Comparison of ENCODE assay signal across 1 cellular context in the genomic region with DNA sequence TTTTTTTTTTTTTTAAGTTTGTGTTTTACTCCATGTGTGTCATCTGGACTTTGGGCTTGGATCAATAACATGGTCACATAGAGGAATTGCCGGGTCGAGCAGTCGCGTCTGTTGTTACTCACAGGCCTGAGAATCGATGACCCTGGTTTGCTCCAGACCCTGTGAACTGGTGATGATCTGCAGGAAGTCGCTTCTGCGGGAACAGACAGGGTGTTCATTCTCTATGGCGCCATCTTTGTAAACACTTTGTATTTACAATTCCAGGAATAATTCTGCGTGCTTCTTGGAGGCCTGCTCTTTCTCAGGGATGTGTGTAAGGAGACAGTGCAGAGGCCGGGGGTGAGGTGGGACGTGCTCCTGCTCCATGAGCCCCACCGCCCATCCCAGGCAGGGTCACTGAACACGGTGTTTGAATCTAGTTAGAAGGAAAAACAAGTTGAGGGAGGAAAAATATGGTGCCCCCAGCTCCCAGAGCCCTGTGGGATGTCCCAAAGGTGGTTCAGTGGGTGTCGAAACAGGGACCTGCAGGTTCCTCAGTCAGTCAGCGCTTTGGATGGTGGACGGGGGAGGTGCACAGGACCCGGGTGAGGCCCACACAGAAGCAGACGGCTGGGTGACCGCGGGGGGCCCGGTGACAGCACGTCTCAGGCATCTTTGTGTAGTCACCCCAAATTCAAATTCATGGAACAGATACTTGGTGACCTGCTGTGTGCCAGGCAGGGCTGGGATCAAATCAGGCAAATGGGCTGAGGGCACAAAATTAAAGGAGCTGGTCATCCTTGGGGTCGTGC.
A peak's percentile ranks its signal among the peaks of the same experiment; 100 is the strongest.
TF ChIP-seq lines count a peak whose summit lies in the region.

No MANE protein-coding gene starts in this region.

TF ChIP-seq in HepG2, 621 proteins besides CTCF, POLR2A, EP300 and RAD21 (continued from another document and continues in another):
- peak; percentile 60; the same call in 1 of the 2 replicates for TF ChIP-seq ZFY (CRISPR knock-in tag; IDR thresholded peaks at IDR 0.05)
- no peak for TF ChIP-seq IKZF4 (CRISPR knock-in tag; IDR thresholded peaks at IDR 0.05; ENCODE audit: borderline replicate concordance, low read depth, not compliant biosample characterization)
- peak; percentile 73 for TF ChIP-seq JUND (CRISPR knock-in tag; IDR thresholded peaks at IDR 0.05)
- TF ChIP-seq ZNF567 (CRISPR knock-in tag; IDR thresholded peaks at IDR 0.05; ENCODE audit: borderline replicate concordance) = peak; percentile 32; the same call in 1 of the 2 replicates
- TF ChIP-seq SALL2 (CRISPR knock-in tag; IDR thresholded peaks at IDR 0.05) = 0 out of 2 replicates have a peak, but pooled peaks have one; percentile 63
- TF ChIP-seq SMYD3 (CRISPR knock-in tag; IDR thresholded peaks at IDR 0.05) = 0 out of 2 replicates have a peak, but pooled peaks have one; percentile 42
- TF ChIP-seq, protein P1, sequence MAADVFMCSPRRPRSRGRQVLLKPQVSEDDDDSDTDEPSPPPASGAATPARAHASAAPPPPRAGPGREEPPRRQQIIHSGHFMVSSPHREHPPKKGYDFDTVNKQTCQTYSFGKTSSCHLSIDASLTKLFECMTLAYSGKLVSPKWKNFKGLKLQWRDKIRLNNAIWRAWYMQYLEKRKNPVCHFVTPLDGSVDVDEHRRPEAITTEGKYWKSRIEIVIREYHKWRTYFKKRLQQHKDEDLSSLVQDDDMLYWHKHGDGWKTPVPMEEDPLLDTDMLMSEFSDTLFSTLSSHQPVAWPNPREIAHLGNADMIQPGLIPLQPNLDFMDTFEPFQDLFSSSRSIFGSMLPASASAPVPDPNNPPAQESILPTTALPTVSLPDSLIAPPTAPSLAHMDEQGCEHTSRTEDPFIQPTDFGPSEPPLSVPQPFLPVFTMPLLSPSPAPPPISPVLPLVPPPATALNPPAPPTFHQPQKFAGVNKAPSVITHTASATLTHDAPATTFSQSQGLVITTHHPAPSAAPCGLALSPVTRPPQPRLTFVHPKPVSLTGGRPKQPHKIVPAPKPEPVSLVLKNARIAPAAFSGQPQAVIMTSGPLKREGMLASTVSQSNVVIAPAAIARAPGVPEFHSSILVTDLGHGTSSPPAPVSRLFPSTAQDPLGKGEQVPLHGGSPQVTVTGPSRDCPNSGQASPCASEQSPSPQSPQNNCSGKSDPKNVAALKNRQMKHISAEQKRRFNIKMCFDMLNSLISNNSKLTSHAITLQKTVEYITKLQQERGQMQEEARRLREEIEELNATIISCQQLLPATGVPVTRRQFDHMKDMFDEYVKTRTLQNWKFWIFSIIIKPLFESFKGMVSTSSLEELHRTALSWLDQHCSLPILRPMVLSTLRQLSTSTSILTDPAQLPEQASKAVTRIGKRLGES (CRISPR knock-in tag; IDR thresholded peaks at IDR 0.05; ENCODE audit: borderline replicate concordance) = peak; percentile 80; the same call in 1 of the 2 replicates
- TF ChIP-seq ARID2 (CRISPR knock-in tag; IDR thresholded peaks at IDR 0.05; ENCODE audit: borderline replicate concordance) = peak; percentile 21; the same call in 1 of the 2 replicates
- TF ChIP-seq SKI (IDR thresholded peaks at IDR 0.05; ENCODE audit: partially characterized antibody) = peak; percentile 98
- peak; percentile 96 for TF ChIP-seq DPF2 (CRISPR knock-in tag; IDR thresholded peaks at IDR 0.05; ENCODE audit: borderline replicate concordance, low read depth)
- TF ChIP-seq ZSCAN25 (CRISPR knock-in tag; IDR thresholded peaks at IDR 0.05) = peak; percentile 82
- TF ChIP-seq ZNF256 (CRISPR knock-in tag; conservative IDR thresholded peaks at IDR 0.05) = no peak
- TF ChIP-seq ZNF543 (CRISPR knock-in tag; IDR thresholded peaks at IDR 0.05) = no peak
- TF ChIP-seq KDM4B (CRISPR knock-in tag; IDR thresholded peaks at IDR 0.05) = peak; percentile 53; the same call in 1 of the 2 replicates
- peak; percentile 85 for TF ChIP-seq ESRRA (CRISPR knock-in tag; IDR thresholded peaks at IDR 0.05; ENCODE audit: low read depth)
- peak; percentile 56; the same call in 1 of the 2 replicates for TF ChIP-seq ZSCAN21 (CRISPR knock-in tag; IDR thresholded peaks at IDR 0.05; ENCODE audit: borderline replicate concordance)
- no peak for TF ChIP-seq NCOA5 (CRISPR knock-in tag; IDR thresholded peaks at IDR 0.05)
- TF ChIP-seq, protein P2, sequence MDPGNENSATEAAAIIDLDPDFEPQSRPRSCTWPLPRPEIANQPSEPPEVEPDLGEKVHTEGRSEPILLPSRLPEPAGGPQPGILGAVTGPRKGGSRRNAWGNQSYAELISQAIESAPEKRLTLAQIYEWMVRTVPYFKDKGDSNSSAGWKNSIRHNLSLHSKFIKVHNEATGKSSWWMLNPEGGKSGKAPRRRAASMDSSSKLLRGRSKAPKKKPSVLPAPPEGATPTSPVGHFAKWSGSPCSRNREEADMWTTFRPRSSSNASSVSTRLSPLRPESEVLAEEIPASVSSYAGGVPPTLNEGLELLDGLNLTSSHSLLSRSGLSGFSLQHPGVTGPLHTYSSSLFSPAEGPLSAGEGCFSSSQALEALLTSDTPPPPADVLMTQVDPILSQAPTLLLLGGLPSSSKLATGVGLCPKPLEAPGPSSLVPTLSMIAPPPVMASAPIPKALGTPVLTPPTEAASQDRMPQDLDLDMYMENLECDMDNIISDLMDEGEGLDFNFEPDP (CRISPR knock-in tag; conservative IDR thresholded peaks at IDR 0.05) = no peak
- TF ChIP-seq NCOR1 (IDR thresholded peaks at IDR 0.05; ENCODE audit: borderline replicate concordance, low read length) = peak; percentile 99
- TF ChIP-seq GPBP1L1 (CRISPR knock-in tag; IDR thresholded peaks at IDR 0.05) = no peak
- peak; percentile 89; the same call in 1 of the 2 replicates for TF ChIP-seq KLF9 (CRISPR knock-in tag; IDR thresholded peaks at IDR 0.05; ENCODE audit: low read depth)
- TF ChIP-seq ZFAT (CRISPR knock-in tag; conservative IDR thresholded peaks at IDR 0.05) = no peak
- TF ChIP-seq KMT2B (CRISPR knock-in tag; IDR thresholded peaks at IDR 0.05) = peak; percentile 27; the same call in 1 of the 2 replicates
- TF ChIP-seq ZNF652 (CRISPR knock-in tag; IDR thresholded peaks at IDR 0.05; ENCODE audit: borderline replicate concordance, low read depth) = peak; percentile 47; the same call in 1 of the 2 replicates
- peak; percentile 60; the same call in 1 of the 2 replicates for TF ChIP-seq ZSCAN31 (CRISPR knock-in tag; IDR thresholded peaks at IDR 0.05; ENCODE audit: low read depth)
- TF ChIP-seq ZNF747 (CRISPR knock-in tag; IDR thresholded peaks at IDR 0.05; ENCODE audit: borderline replicate concordance) = no peak; the same call in 1 of the 2 replicates
- peak; percentile 40; the same call in 1 of the 2 replicates for TF ChIP-seq HHEX (CRISPR knock-in tag; IDR thresholded peaks at IDR 0.05)
- peak; percentile 91 for TF ChIP-seq TBX2 (CRISPR knock-in tag; IDR thresholded peaks at IDR 0.05; ENCODE audit: borderline replicate concordance)
- TF ChIP-seq KAT7 (CRISPR knock-in tag; IDR thresholded peaks at IDR 0.05; ENCODE audit: borderline replicate concordance) = no peak
- TF ChIP-seq NFKB2 (CRISPR knock-in tag; IDR thresholded peaks at IDR 0.05; ENCODE audit: borderline replicate concordance) = no peak
- TF ChIP-seq ARNTL (CRISPR knock-in tag; IDR thresholded peaks at IDR 0.05) = peak; percentile 96
- TF ChIP-seq NR2C2 (CRISPR knock-in tag; IDR thresholded peaks at IDR 0.05; ENCODE audit: borderline replicate concordance) = peak; percentile 75
- TF ChIP-seq, protein P3, sequence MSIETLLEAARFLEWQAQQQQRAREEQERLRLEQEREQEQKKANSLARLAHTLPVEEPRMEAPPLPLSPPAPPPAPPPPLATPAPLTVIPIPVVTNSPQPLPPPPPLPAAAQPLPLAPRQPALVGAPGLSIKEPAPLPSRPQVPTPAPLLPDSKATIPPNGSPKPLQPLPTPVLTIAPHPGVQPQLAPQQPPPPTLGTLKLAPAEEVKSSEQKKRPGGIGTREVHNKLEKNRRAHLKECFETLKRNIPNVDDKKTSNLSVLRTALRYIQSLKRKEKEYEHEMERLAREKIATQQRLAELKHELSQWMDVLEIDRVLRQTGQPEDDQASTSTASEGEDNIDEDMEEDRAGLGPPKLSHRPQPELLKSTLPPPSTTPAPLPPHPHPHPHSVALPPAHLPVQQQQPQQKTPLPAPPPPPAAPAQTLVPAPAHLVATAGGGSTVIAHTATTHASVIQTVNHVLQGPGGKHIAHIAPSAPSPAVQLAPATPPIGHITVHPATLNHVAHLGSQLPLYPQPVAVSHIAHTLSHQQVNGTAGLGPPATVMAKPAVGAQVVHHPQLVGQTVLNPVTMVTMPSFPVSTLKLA (IDR thresholded peaks at IDR 0.05) = peak; percentile 82
- no peak for TF ChIP-seq ZNF672 (CRISPR knock-in tag; IDR thresholded peaks at IDR 0.05)
- peak; percentile 88 for TF ChIP-seq ZNF574 (CRISPR knock-in tag; IDR thresholded peaks at IDR 0.05)
- TF ChIP-seq, protein P4, sequence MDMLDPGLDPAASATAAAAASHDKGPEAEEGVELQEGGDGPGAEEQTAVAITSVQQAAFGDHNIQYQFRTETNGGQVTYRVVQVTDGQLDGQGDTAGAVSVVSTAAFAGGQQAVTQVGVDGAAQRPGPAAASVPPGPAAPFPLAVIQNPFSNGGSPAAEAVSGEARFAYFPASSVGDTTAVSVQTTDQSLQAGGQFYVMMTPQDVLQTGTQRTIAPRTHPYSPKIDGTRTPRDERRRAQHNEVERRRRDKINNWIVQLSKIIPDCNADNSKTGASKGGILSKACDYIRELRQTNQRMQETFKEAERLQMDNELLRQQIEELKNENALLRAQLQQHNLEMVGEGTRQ (IDR thresholded peaks at IDR 0.05; ENCODE audit: low read depth, low read length) = no peak
- TF ChIP-seq, protein P4 (CRISPR knock-in tag; IDR thresholded peaks at IDR 0.05; ENCODE audit: borderline replicate concordance) = no peak
- peak; percentile 98 for TF ChIP-seq FOXA3 (CRISPR knock-in tag; IDR thresholded peaks at IDR 0.05)
- TF ChIP-seq PREB (CRISPR knock-in tag; IDR thresholded peaks at IDR 0.05) = no peak
- TF ChIP-seq, protein P5, sequence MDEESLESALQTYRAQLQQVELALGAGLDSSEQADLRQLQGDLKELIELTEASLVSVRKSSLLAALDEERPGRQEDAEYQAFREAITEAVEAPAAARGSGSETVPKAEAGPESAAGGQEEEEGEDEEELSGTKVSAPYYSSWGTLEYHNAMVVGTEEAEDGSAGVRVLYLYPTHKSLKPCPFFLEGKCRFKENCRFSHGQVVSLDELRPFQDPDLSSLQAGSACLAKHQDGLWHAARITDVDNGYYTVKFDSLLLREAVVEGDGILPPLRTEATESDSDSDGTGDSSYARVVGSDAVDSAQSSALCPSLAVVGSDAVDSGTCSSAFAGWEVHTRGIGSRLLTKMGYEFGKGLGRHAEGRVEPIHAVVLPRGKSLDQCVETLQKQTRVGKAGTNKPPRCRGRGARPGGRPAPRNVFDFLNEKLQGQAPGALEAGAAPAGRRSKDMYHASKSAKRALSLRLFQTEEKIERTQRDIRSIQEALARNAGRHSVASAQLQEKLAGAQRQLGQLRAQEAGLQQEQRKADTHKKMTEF (CRISPR knock-in tag; IDR thresholded peaks at IDR 0.05) = peak; percentile 94
- peak; percentile 95 for TF ChIP-seq RFX5 (IDR thresholded peaks at IDR 0.05; ENCODE audit: low read depth, low read length)
- TF ChIP-seq ZBTB7B (CRISPR knock-in tag; IDR thresholded peaks at IDR 0.05) = peak; percentile 75
- peak; percentile 66; the same call in 1 of the 2 replicates for TF ChIP-seq ATF7 (IDR thresholded peaks at IDR 0.05)
- TF ChIP-seq ATF7 (CRISPR knock-in tag; IDR thresholded peaks at IDR 0.05) = no peak; the same call in 1 of the 2 replicates
